Comparison of ENCODE assay signal across 11 cellular contexts in the genomic region with DNA sequence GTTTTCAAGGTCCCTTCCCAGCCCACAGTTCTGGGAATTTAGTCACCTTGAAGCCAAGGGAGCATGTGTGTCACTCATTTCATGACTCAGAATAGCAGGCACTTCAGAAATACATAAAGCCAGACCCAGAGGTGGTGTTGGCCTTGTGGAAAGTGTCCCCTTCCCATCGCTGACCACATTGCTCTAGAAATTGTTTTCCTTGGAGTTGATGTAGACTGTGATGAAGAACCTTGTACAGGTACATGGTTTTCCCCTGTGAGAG.
DNase-seq lines count a peak whose midpoint lies in the region; TF ChIP-seq lines count a peak whose summit lies in the region.
"Had no signal": no experiment of that assay in that cellular context is flagged by ENCODE, and none has a peak within 500 bp of the region (broad histone marks: within the 10 kb centered on the region; RNA-seq: fewer than 3 reads in every experiment).

No MANE protein-coding gene starts in this region.

- POLR2A ChIA-PET in activated CD4-positive, alpha-beta T cell treated with anti-CD3 and anti-CD28 coated beads, Interleukin-2, amount 10 ng/mL, durations not matched to agents 7 days and 5 days (lab: Charles Lee), result no interaction called here

- no peaks in the 10 kb centered on the region for H3K9me3 Mint-ChIP-seq in activated CD4-positive, alpha-beta T cell treated with anti-CD3 and anti-CD28 coated beads, Interleukin-2, amount 10 ng/mL, durations not matched to agents 7 days and 5 days
- H3K9me3 Mint-ChIP-seq in progenitor cell of endocrine pancreas (ENCODE audit: low read depth), result no peaks in the 10 kb centered on the region
- H3K9me3 Mint-ChIP-seq: mesothelial cell of epicardium had no signal

- no peak for TF ChIP-seq CTCF in fibroblast of mammary gland (conservative IDR thresholded peaks at IDR 0.05; ENCODE audit: control insufficient read depth, insufficient read depth, low read depth, low read length)
- TF ChIP-seq CTCF in progenitor cell of endocrine pancreas (IDR thresholded peaks at IDR 0.05; ENCODE audit: unreplicated experiment), result no peak

- H3K27ac Mint-ChIP-seq in activated CD4-positive, alpha-beta T cell treated with anti-CD3 and anti-CD28 coated beads, Interleukin-2, amount 10 ng/mL, durations not matched to agents 7 days and 5 days, result no peak overlapping the region
- no peak overlapping the region for H3K27ac Mint-ChIP-seq in progenitor cell of endocrine pancreas
- H3K27ac Mint-ChIP-seq: mesothelial cell of epicardium had no signal

- CTCF ChIA-PET in activated CD4-positive, alpha-beta T cell treated with anti-CD3 and anti-CD28 coated beads, Interleukin-2, amount 10 ng/mL, durations not matched to agents 7 days and 5 days (lab: Charles Lee), result no interaction called here

- H3K4me3 Mint-ChIP-seq in activated CD4-positive, alpha-beta T cell treated with anti-CD3 and anti-CD28 coated beads, Interleukin-2, amount 10 ng/mL, durations not matched to agents 7 days and 5 days, result no peak overlapping the region
- no peak overlapping the region for H3K4me3 Mint-ChIP-seq in progenitor cell of endocrine pancreas (ENCODE audit: low read depth)
- H3K4me3 Mint-ChIP-seq: mesothelial cell of epicardium had no signal

- no peaks in the 10 kb centered on the region for H3K36me3 Mint-ChIP-seq in activated CD4-positive, alpha-beta T cell treated with anti-CD3 and anti-CD28 coated beads, Interleukin-2, amount 10 ng/mL, durations not matched to agents 7 days and 5 days (ENCODE audit: low read depth)
- H3K36me3 Mint-ChIP-seq in progenitor cell of endocrine pancreas (ENCODE audit: insufficient read depth), result no peaks in the 10 kb centered on the region
- H3K36me3 Mint-ChIP-seq: mesothelial cell of epicardium had no signal

- H3K4me3 ChIP-seq in fibroblast of mammary gland (ENCODE audit: control insufficient read depth, low read depth, low read length), result no peak overlapping the region

- peak; percentile 6 to 8 for DNase-seq in activated CD4-positive, alpha-beta T cell treated with anti-CD3 and anti-CD28 coated beads for 4 hours
- DNase-seq in activated CD4-positive, alpha-beta T cell treated with anti-CD3 and anti-CD28 coated beads, Interleukin-2, amount 10 ng/mL, durations not matched to agents 7 days and 5 days, result no peak
- DNase-seq in activated CD4-positive, alpha-beta T cell treated with anti-CD3 and anti-CD28 coated beads, Interleukin-2, amount 50 U/mL, for 48 hours, result peak; percentile 24 to 37
- DNase-seq in fibroblast of mammary gland (ENCODE audit: low read depth), result peak; percentile 19
- DNase-seq in stimulated activated CD4-positive, alpha-beta T cell treated with anti-CD3 and anti-CD28 coated beads, Interleukin-4, amount 100 ng/mL, for 24 hours, result peak; percentile 43
- no peak for DNase-seq in NCI-H1048 (lab: John Stamatoyannopoulos, UW)
- no peak for DNase-seq in UCSD-AML1 (lab: John Stamatoyannopoulos, UW; ENCODE audit: unreplicated experiment)
- DNase-seq in progenitor cell of endocrine pancreas (ENCODE audit: low spot score, unreplicated experiment), result no peak
- DNase-seq: dermis blood vessel endothelial cell, hippocampal formation had no signal

- H3K4me1 Mint-ChIP-seq in activated CD4-positive, alpha-beta T cell treated with anti-CD3 and anti-CD28 coated beads, Interleukin-2, amount 10 ng/mL, durations not matched to agents 7 days and 5 days, result peaks cover 44% of the 10 kb centered on the region
- no peaks in the 10 kb centered on the region for H3K4me1 Mint-ChIP-seq in progenitor cell of endocrine pancreas (ENCODE audit: low read depth)

- H3K27me3 Mint-ChIP-seq in activated CD4-positive, alpha-beta T cell treated with anti-CD3 and anti-CD28 coated beads, Interleukin-2, amount 10 ng/mL, durations not matched to agents 7 days and 5 days, result no peaks in the 10 kb centered on the region
- peaks cover 26% of the 10 kb centered on the region for H3K27me3 Mint-ChIP-seq in progenitor cell of endocrine pancreas

Comparison
In these comparisons a context has a peak if more than half of its experiments do, and no peak if none do; other contexts are left out.
1. DNase-seq: peak in activated CD4-positive, alpha-beta T cell treated with anti-CD3 and anti-CD28 coated beads for 4 hours (2 of 2), activated CD4-positive, alpha-beta T cell treated with anti-CD3 and anti-CD28 coated beads, Interleukin-2, amount 50 U/mL, for 48 hours (2 of 2), fibroblast of mammary gland (single experiment) and stimulated activated CD4-positive, alpha-beta T cell treated with anti-CD3 and anti-CD28 coated beads, Interleukin-4, amount 100 ng/mL, for 24 hours (single experiment); none in activated CD4-positive, alpha-beta T cell treated with anti-CD3 and anti-CD28 coated beads, Interleukin-2, amount 10 ng/mL, durations not matched to agents 7 days and 5 days (single experiment), NCI-H1048 (single experiment), UCSD-AML1 (single experiment) and progenitor cell of endocrine pancreas (single experiment).